ENCODE assay signal across 2 cellular contexts in the genomic region with DNA sequence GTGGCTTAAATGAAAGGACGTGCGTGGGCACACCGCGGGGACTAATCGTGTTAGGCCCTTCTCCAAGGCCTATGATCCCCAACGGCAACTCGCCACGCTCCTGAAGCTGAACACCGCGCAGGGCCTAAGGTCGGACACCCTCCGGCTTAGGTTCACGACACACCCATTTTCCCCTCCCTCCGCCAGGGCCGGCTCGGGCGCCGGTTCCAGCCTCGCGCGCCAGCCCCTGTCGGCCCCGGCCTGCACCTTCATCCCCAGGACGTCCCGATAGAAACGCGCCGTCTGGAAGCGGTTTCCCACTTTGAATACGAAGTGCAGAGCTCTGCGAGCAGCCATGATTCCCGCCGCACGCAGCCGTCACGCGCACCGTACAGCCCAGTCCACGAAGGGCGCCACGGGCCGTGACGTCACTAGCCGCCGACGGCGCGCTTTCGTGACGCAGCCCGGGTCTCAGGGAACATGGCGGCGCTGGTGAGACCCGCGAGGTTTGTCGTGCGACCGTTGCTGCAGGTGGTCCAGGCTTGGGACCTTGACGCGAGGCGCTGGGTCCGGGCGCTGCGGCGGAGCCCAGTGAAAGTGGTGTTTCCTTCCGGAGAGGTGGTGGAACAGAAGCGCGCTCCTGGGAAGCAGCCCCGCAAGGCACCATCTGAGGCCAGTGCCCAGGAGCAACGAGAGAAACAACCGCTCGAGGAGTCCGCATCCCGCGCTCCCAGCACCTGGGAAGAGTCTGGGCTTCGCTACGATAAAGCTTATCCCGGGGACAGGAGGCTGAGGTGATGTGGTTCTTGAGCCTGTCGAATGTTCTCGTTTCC.
TF ChIP-seq lines count a peak whose summit lies in the region.

Gene GLOD4, minus strand, starts transcription at position 361 of the 812 bp plus-strand sequence. Its CDS starts 25 bp downstream, at position 336.
Gene MRM3, plus strand, starts transcription at position 434 of the 812 bp plus-strand sequence. Its CDS starts 26 bp downstream, at position 460.

TF ChIP-seq in HEK293T, 16 proteins besides CTCF, POLR2A, EP300 and RAD21 (continued from another document):
- TF ChIP-seq ARNT (IDR thresholded peaks at IDR 0.05) (no peak), L3MBTL2 (conservative IDR thresholded peaks at IDR 0.05) (peak; percentile 89), NFRKB (IDR thresholded peaks at IDR 0.05) (peak; percentile 54), TARDBP (IDR thresholded peaks at IDR 0.05) (peak; percentile 84), FOXM1 (IDR thresholded peaks at IDR 0.05; ENCODE audit: borderline replicate concordance) (no peak), LEF1 (IDR thresholded peaks at IDR 0.05; ENCODE audit: borderline replicate concordance) (peak; percentile 65; the same call in 1 of the 2 replicates), ELF4 (IDR thresholded peaks at IDR 0.05) (peak; percentile 68)

TF ChIP-seq in SK-N-SH, 30 proteins besides CTCF, POLR2A, EP300 and RAD21 (continued from another document):
- TF ChIP-seq SIN3A (IDR thresholded peaks at IDR 0.05; ENCODE audit: borderline replicate concordance, low read depth, low read length): peak; percentile 97
- TF ChIP-seq TAF1 (IDR thresholded peaks at IDR 0.05; ENCODE audit: borderline replicate concordance, low read depth, low read length): peak; percentile 92
- TF ChIP-seq NFIC (IDR thresholded peaks at IDR 0.05; ENCODE audit: borderline replicate concordance): no peak
- TF ChIP-seq MEF2A (IDR thresholded peaks at IDR 0.05; ENCODE audit: borderline replicate concordance, low read depth): no peak
- peak; percentile 18; the same call in 1 of the 2 replicates for TF ChIP-seq RCOR1 (IDR thresholded peaks at IDR 0.05; ENCODE audit: low read length)
- TF ChIP-seq GABPA (IDR thresholded peaks at IDR 0.05; ENCODE audit: low read depth): no peak
- TF ChIP-seq MXI1 (IDR thresholded peaks at IDR 0.05; ENCODE audit: low read depth, low read length): peak; percentile 95
- peak; percentile 46 for TF ChIP-seq NRF1 (IDR thresholded peaks at IDR 0.05; ENCODE audit: low read depth, low read length)
- TF ChIP-seq, protein P1, sequence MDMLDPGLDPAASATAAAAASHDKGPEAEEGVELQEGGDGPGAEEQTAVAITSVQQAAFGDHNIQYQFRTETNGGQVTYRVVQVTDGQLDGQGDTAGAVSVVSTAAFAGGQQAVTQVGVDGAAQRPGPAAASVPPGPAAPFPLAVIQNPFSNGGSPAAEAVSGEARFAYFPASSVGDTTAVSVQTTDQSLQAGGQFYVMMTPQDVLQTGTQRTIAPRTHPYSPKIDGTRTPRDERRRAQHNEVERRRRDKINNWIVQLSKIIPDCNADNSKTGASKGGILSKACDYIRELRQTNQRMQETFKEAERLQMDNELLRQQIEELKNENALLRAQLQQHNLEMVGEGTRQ (IDR thresholded peaks at IDR 0.05; ENCODE audit: borderline replicate concordance, low read depth, low read length): no peak
- no peak for TF ChIP-seq SMC3 (IDR thresholded peaks at IDR 0.05; ENCODE audit: low read depth, low read length)
- TF ChIP-seq TEAD4 (IDR thresholded peaks at IDR 0.05; ENCODE audit: borderline replicate concordance, insufficient read depth): no peak
- no peak for TF ChIP-seq TCF12 (IDR thresholded peaks at IDR 0.05)
- TF ChIP-seq POLR2AphosphoS5 (IDR thresholded peaks at IDR 0.05; ENCODE audit: low read depth, low read length): peak; percentile 93
- peak; percentile 76 for TF ChIP-seq USF1 (IDR thresholded peaks at IDR 0.05; ENCODE audit: borderline replicate concordance, low read depth)
- TF ChIP-seq, protein P2, sequence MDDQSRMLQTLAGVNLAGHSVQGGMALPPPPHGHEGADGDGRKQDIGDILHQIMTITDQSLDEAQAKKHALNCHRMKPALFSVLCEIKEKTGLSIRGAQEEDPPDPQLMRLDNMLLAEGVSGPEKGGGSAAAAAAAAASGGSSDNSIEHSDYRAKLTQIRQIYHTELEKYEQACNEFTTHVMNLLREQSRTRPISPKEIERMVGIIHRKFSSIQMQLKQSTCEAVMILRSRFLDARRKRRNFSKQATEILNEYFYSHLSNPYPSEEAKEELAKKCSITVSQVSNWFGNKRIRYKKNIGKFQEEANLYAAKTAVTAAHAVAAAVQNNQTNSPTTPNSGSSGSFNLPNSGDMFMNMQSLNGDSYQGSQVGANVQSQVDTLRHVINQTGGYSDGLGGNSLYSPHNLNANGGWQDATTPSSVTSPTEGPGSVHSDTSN (IDR thresholded peaks at IDR 0.05): no peak; the same call in 1 of the 2 replicates
- TF ChIP-seq RFX5 (IDR thresholded peaks at IDR 0.05; ENCODE audit: low read length): no peak
- TF ChIP-seq FOSL2 (IDR thresholded peaks at IDR 0.05; ENCODE audit: borderline replicate concordance, low read depth): no peak
- no peak for TF ChIP-seq RXRA (IDR thresholded peaks at IDR 0.05; ENCODE audit: borderline replicate concordance, low read depth)
- TF ChIP-seq, protein P3, sequence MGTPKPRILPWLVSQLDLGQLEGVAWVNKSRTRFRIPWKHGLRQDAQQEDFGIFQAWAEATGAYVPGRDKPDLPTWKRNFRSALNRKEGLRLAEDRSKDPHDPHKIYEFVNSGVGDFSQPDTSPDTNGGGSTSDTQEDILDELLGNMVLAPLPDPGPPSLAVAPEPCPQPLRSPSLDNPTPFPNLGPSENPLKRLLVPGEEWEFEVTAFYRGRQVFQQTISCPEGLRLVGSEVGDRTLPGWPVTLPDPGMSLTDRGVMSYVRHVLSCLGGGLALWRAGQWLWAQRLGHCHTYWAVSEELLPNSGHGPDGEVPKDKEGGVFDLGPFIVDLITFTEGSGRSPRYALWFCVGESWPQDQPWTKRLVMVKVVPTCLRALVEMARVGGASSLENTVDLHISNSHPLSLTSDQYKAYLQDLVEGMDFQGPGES (IDR thresholded peaks at IDR 0.05; ENCODE audit: low read depth, low read length): no peak
- no peak for TF ChIP-seq JUND (IDR thresholded peaks at IDR 0.05)
- TF ChIP-seq, protein P4, sequence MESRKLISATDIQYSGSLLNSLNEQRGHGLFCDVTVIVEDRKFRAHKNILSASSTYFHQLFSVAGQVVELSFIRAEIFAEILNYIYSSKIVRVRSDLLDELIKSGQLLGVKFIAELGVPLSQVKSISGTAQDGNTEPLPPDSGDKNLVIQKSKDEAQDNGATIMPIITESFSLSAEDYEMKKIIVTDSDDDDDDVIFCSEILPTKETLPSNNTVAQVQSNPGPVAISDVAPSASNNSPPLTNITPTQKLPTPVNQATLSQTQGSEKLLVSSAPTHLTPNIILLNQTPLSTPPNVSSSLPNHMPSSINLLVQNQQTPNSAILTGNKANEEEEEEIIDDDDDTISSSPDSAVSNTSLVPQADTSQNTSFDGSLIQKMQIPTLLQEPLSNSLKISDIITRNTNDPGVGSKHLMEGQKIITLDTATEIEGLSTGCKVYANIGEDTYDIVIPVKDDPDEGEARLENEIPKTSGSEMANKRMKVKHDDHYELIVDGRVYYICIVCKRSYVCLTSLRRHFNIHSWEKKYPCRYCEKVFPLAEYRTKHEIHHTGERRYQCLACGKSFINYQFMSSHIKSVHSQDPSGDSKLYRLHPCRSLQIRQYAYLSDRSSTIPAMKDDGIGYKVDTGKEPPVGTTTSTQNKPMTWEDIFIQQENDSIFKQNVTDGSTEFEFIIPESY (IDR thresholded peaks at IDR 0.05; ENCODE audit: borderline replicate concordance, low read depth): peak; percentile 53; the same call in 1 of the 2 replicates
- TF ChIP-seq REST (IDR thresholded peaks at IDR 0.05; ENCODE audit: low read depth, low read length): peak; percentile 66
- TF ChIP-seq CHD2 (IDR thresholded peaks at IDR 0.05; ENCODE audit: low read length, partially characterized antibody): peak; percentile 90
- TF ChIP-seq FOXJ3 (CRISPR knock-in tag; IDR thresholded peaks at IDR 0.05): peak; percentile 50; the same call in 1 of the 2 replicates
- no peak for TF ChIP-seq GATA2 (CRISPR knock-in tag; IDR thresholded peaks at IDR 0.05)
- TF ChIP-seq EZH2phosphoT487 (IDR thresholded peaks at IDR 0.05; ENCODE audit: borderline replicate concordance, low read depth): no peak
- TF ChIP-seq, protein P5, sequence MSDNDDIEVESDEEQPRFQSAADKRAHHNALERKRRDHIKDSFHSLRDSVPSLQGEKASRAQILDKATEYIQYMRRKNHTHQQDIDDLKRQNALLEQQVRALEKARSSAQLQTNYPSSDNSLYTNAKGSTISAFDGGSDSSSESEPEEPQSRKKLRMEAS (IDR thresholded peaks at IDR 0.05; ENCODE audit: low read depth): peak; percentile 95
